In genomic region chr10:121880842-121881423, GRCh38 we compare ENCODE assay signal across 1 cellular context.
TF ChIP-seq lines count a peak whose summit lies in the region.

No MANE protein-coding gene starts in this region.

TF ChIP-seq in HepG2, 621 proteins besides CTCF, POLR2A, EP300 and RAD21:
- no peak for TF ChIP-seq ZBTB40 (IDR thresholded peaks at IDR 0.05)
- TF ChIP-seq ZBTB40 (CRISPR knock-in tag; IDR thresholded peaks at IDR 0.05): no peak
- no peak for TF ChIP-seq RFX1 (IDR thresholded peaks at IDR 0.05)
- 0 out of 2 replicates have a peak, but pooled peaks have one; percentile 19 for TF ChIP-seq HNF4A (CRISPR knock-in tag; IDR thresholded peaks at IDR 0.05)
- no peak for TF ChIP-seq ZFYVE20 (CRISPR knock-in tag; IDR thresholded peaks at IDR 0.05; ENCODE audit: borderline replicate concordance, low read depth)
- no peak for TF ChIP-seq ZNF275 (CRISPR knock-in tag; IDR thresholded peaks at IDR 0.05; ENCODE audit: borderline replicate concordance)
- no peak for TF ChIP-seq GATA4 (IDR thresholded peaks at IDR 0.05; ENCODE audit: borderline replicate concordance, low read depth)
- no peak for TF ChIP-seq ZNF251 (CRISPR knock-in tag; IDR thresholded peaks at IDR 0.05)
- no peak for TF ChIP-seq MAFK (conservative IDR thresholded peaks at IDR 0.05 in 1 of 2, IDR thresholded peaks at IDR 0.05 in 1 of 2; ENCODE audit: low read length in 2 of 2)
- TF ChIP-seq ZNF124 (CRISPR knock-in tag; IDR thresholded peaks at IDR 0.05): no peak
- peak; percentile 26; the same call in 1 of the 2 replicates for TF ChIP-seq CEBPG (CRISPR knock-in tag; IDR thresholded peaks at IDR 0.05)
- TF ChIP-seq EHMT2 (IDR thresholded peaks at IDR 0.05; ENCODE audit: borderline replicate concordance, low read depth, low read length): no peak
- TF ChIP-seq SNAPC5 (CRISPR knock-in tag; IDR thresholded peaks at IDR 0.05; ENCODE audit: borderline replicate concordance): no peak
- TF ChIP-seq ZNF7 (CRISPR knock-in tag; IDR thresholded peaks at IDR 0.05): peak; percentile 73
- TF ChIP-seq ELF4 (CRISPR knock-in tag; IDR thresholded peaks at IDR 0.05; ENCODE audit: borderline replicate concordance): no peak
- TF ChIP-seq ZNF644 (CRISPR knock-in tag; IDR thresholded peaks at IDR 0.05; ENCODE audit: low read depth): no peak
- TF ChIP-seq ZNF280B (CRISPR knock-in tag; IDR thresholded peaks at IDR 0.05; ENCODE audit: borderline replicate concordance): no peak
- no peak for TF ChIP-seq ZNF160 (CRISPR knock-in tag; IDR thresholded peaks at IDR 0.05)
- no peak for TF ChIP-seq SIN3B (IDR thresholded peaks at IDR 0.05; ENCODE audit: low read length)
